Comparison of ENCODE assay signal across 21 cellular contexts in genomic region chr1:77188770-77189169, GRCh38. TPM values are rescaled to one million over a fixed set of nuclear protein-coding genes. Genes with fewer than 3 reads are reported as not detected.
DNase-seq lines count a peak whose midpoint lies in the region; ATAC-seq and TF ChIP-seq lines count a peak whose summit lies in the region.
"Had no signal": no experiment of that assay in that cellular context is flagged by ENCODE, and none has a peak within 500 bp of the region (broad histone marks: within the 10 kb centered on the region; RNA-seq: fewer than 3 reads in every experiment).

No MANE protein-coding gene starts in this region.

- TF ChIP-seq CTCF in OCI-LY7 (conservative IDR thresholded peaks at IDR 0.05; ENCODE audit: low read length) (no peak), endodermal cell (conservative IDR thresholded peaks at IDR 0.05) (no peak), PC-3 (conservative IDR thresholded peaks at IDR 0.05; ENCODE audit: low read depth, low read length) (no peak), dorsolateral prefrontal cortex (IDR thresholded peaks at IDR 0.05 in 54 of 56, conservative IDR thresholded peaks at IDR 0.05 in 2 of 56; ENCODE audit: low read depth in 1 of 56, partially characterized antibody in 56 of 56) (no peak)

- H3K79me2 ChIP-seq in OCI-LY7 (ENCODE audit: insufficient read depth, low read depth, low read length) = no peaks in the 10 kb centered on the region
- no peaks in the 10 kb centered on the region for H3K79me2 ChIP-seq in PC-3 (ENCODE audit: low read length)

- H2AFZ ChIP-seq in OCI-LY7 (ENCODE audit: low read length) = no peak overlapping the region
- H2AFZ ChIP-seq in PC-3 (ENCODE audit: low read length) = no peak overlapping the region

- H3K4me1 ChIP-seq in OCI-LY7 (ENCODE audit: insufficient read depth, low read length, poor library complexity, severe bottlenecking) = no peaks in the 10 kb centered on the region
- no peaks in the 10 kb centered on the region for H3K4me1 ChIP-seq in endodermal cell (ENCODE audit: control insufficient read depth, insufficient read depth, low read length)
- H3K4me1 ChIP-seq in naive thymus-derived CD4-positive, alpha-beta T cell (ENCODE audit: control insufficient read depth in 2 of 2, insufficient read depth in 2 of 2, low read length in 2 of 2) = peaks cover 0 to 3% of the 10 kb centered on the region in 2 donors
- H3K4me1 ChIP-seq in PC-3 (ENCODE audit: insufficient read depth, low read length) = no peaks in the 10 kb centered on the region
- H3K4me1 ChIP-seq: Peyer's patch, SJCRH30 had no signal

- H3F3A ChIP-seq in PC-3 (ENCODE audit: low read length, unreplicated experiment) = no peaks in the 10 kb centered on the region

- H3K36me3 Mint-ChIP-seq in activated naive CD4-positive, alpha-beta T cell treated with anti-CD3 and anti-CD28 coated beads, Interleukin-2, amount 50 U/mL, for 24 hours = peaks cover 31% of the 10 kb centered on the region
- H3K36me3 Mint-ChIP-seq in endodermal cell (ENCODE audit: low read depth) = peaks cover 48% of the 10 kb centered on the region
- peaks cover 4 to 74% (median 30%) of the 10 kb centered on the region in 5 donors for H3K36me3 Mint-ChIP-seq in naive thymus-derived CD4-positive, alpha-beta T cell

- peaks cover 4% of the 10 kb centered on the region; the same call in 1 of the 2 replicates for H3K36me3 ChIP-seq in OCI-LY7 (ENCODE audit: insufficient read depth, low read length)
- H3K36me3 ChIP-seq in endodermal cell (ENCODE audit: control insufficient read depth, insufficient read depth, low read length) = no peaks in the 10 kb centered on the region
- peaks cover 0 to 10% (median 0%) of the 10 kb centered on the region in 3 experiments for H3K36me3 ChIP-seq in naive thymus-derived CD4-positive, alpha-beta T cell (ENCODE audit: control insufficient read depth in 2 of 3, insufficient read depth in 3 of 3, low read length in 3 of 3)
- peaks cover 4% of the 10 kb centered on the region; the same call in 1 of the 2 replicates for H3K36me3 ChIP-seq in PC-3 (ENCODE audit: low read depth, low read length)
- H3K36me3 ChIP-seq: Peyer's patch, SJCRH30 had no signal

- no peak overlapping the region for H3K9ac ChIP-seq in endodermal cell (ENCODE audit: extremely low read depth, low read length, poor library complexity, severe bottlenecking)
- H3K9ac ChIP-seq in PC-3 (ENCODE audit: low read length) = no peak overlapping the region

- H3K9me3 ChIP-seq in OCI-LY7 (ENCODE audit: low read length) (no peaks in the 10 kb centered on the region), endodermal cell (ENCODE audit: control insufficient read depth, low read length) (peaks cover 30% of the 10 kb centered on the region), PC-3 (ENCODE audit: low read length) (no peaks in the 10 kb centered on the region)
- H3K9me3 ChIP-seq in naive thymus-derived CD4-positive, alpha-beta T cell (ENCODE audit: control insufficient read depth in 2 of 3, low read length in 3 of 3) = no peaks in the 10 kb centered on the region
- H3K9me3 ChIP-seq: Peyer's patch, SJCRH30 had no signal

- H4K20me1 ChIP-seq in OCI-LY7 (ENCODE audit: insufficient read depth, low read length) (no peaks in the 10 kb centered on the region), PC-3 (ENCODE audit: low read length) (no peaks in the 10 kb centered on the region)

- no peak overlapping the region for H3K4me3 Mint-ChIP-seq in activated naive CD4-positive, alpha-beta T cell treated with anti-CD3 and anti-CD28 coated beads, Interleukin-2, amount 50 U/mL, for 24 hours
- H3K4me3 Mint-ChIP-seq in endodermal cell = no peak overlapping the region
- H3K4me3 Mint-ChIP-seq in naive thymus-derived CD4-positive, alpha-beta T cell = peak overlapping the region in 6 of 10 donors; percentile 10 to 59 (median 30)

- no peaks in the 10 kb centered on the region for H3K27me3 ChIP-seq in endodermal cell (ENCODE audit: control insufficient read depth, insufficient read depth, low read length, poor library complexity, severe bottlenecking)
- no peaks in the 10 kb centered on the region for H3K27me3 ChIP-seq in naive thymus-derived CD4-positive, alpha-beta T cell (ENCODE audit: control insufficient read depth in 2 of 2, insufficient read depth in 2 of 2, low read length in 2 of 2)
- H3K27me3 ChIP-seq in PC-3 (ENCODE audit: low read length) = no peaks in the 10 kb centered on the region
- H3K27me3 ChIP-seq in dorsolateral prefrontal cortex = no peaks in the 10 kb centered on the region
- H3K27me3 ChIP-seq: Peyer's patch, SJCRH30 had no signal

- H3K27ac ChIP-seq in OCI-LY7 (ENCODE audit: low read depth, low read length, poor library complexity, severe bottlenecking) (no peak overlapping the region), endodermal cell (ENCODE audit: low read depth, low read length) (no peak overlapping the region), PC-3 (ENCODE audit: low read length) (no peak overlapping the region), dorsolateral prefrontal cortex (no peak overlapping the region)
- H3K27ac ChIP-seq in naive thymus-derived CD4-positive, alpha-beta T cell (ENCODE audit: low read depth, low read length) = no peak overlapping the region
- H3K27ac ChIP-seq: Peyer's patch, SJCRH30 had no signal

- H3K4me3 ChIP-seq in OCI-LY7 (ENCODE audit: low read depth, low read length, poor library complexity, severe bottlenecking) = no peak overlapping the region
- peak overlapping the region; percentile 56 for H3K4me3 ChIP-seq in endodermal cell (ENCODE audit: low read length)
- no peak overlapping the region for H3K4me3 ChIP-seq in naive thymus-derived CD4-positive, alpha-beta T cell (ENCODE audit: low read length)
- H3K4me3 ChIP-seq in PC-3 (ENCODE audit: low read length) = no peak overlapping the region
- no peak overlapping the region for H3K4me3 ChIP-seq in dorsolateral prefrontal cortex
- H3K4me3 ChIP-seq: Peyer's patch, SJCRH30 had no signal

- 94 to 98% methylated on average over 2 to 4 of the region's 4 CpGs for WGBS in endodermal cell (ENCODE audit: insufficient coverage in 1 of 2, insufficient read length in 1 of 2), 2 experiments

- peaks cover 35% of the 10 kb centered on the region for H3K4me1 Mint-ChIP-seq in activated naive CD4-positive, alpha-beta T cell treated with anti-CD3 and anti-CD28 coated beads, Interleukin-2, amount 50 U/mL, for 24 hours
- no peaks in the 10 kb centered on the region for H3K4me1 Mint-ChIP-seq in endodermal cell
- peaks cover 1 to 51% (median 35%) of the 10 kb centered on the region in 7 donors for H3K4me1 Mint-ChIP-seq in naive thymus-derived CD4-positive, alpha-beta T cell

- no peak for ATAC-seq in naive thymus-derived CD4-positive, alpha-beta T cell
- ATAC-seq in PC-3 (no peak), HG02678 (IDR thresholded peaks at IDR 0.05; ENCODE audit: unreplicated experiment) (no peak)

- DNase-seq in activated naive CD4-positive, alpha-beta T cell treated with Interleukin-2 at 50 U/mL for 16 hours = no peak
- DNase-seq in OCI-LY7 (ENCODE audit: low spot score) = peak; percentile 12
- no peak for DNase-seq in endodermal cell
- DNase-seq in naive thymus-derived CD4-positive, alpha-beta T cell = no peak
- no peak for DNase-seq in PC-3
- no peak for DNase-seq in dorsolateral prefrontal cortex
- DNase-seq: AML-193, C1 segment of cervical spinal cord, DMS79, H7, MM.1S, NCI-H1105 treated with DMSO at 0.1 percent for 48 hours, NCI-H1694, NCI-H2081, NCI-H2171, NCI-H446, NCI-H526, Peyer's patch, SJCRH30 had no signal

- no TSS peak for BruUV-seq in OCI-LY7 (replicated peaks; lab: Mats Ljungman, UMichigan)
- no TSS peak for BruUV-seq in PC-3 (replicated peaks; lab: Mats Ljungman, UMichigan)

- H3K27me3 Mint-ChIP-seq in activated naive CD4-positive, alpha-beta T cell treated with anti-CD3 and anti-CD28 coated beads, Interleukin-2, amount 50 U/mL, for 24 hours = no peaks in the 10 kb centered on the region
- H3K27me3 Mint-ChIP-seq in endodermal cell (ENCODE audit: insufficient read depth) = no peaks in the 10 kb centered on the region
- no peaks in the 10 kb centered on the region for H3K27me3 Mint-ChIP-seq in naive thymus-derived CD4-positive, alpha-beta T cell

- H3K9me2 ChIP-seq in OCI-LY7 (ENCODE audit: insufficient read depth, low read length) (no peaks in the 10 kb centered on the region), PC-3 (replicated peaks; ENCODE audit: low read length) (no peaks in the 10 kb centered on the region)

- POLR2A ChIA-PET in OCI-LY7 (lab: Charles Lee) (interaction anchor here (0.7 kb wide), 1 partner anchor 16 kb away, joined by 3 read pairs; no protein-coding TSS in a partner anchor), PC-3 (lab: Charles Lee; ENCODE audit: unreplicated experiment) (no interaction called here)
- POLR2A ChIA-PET in naive thymus-derived CD4-positive, alpha-beta T cell (lab: Charles Lee) = no interaction called here

- CTCF ChIA-PET in OCI-LY7 (lab: Charles Lee; ENCODE audit: unreplicated experiment) (no interaction called here), PC-3 (lab: Charles Lee) (no interaction called here)
- CTCF ChIA-PET in naive thymus-derived CD4-positive, alpha-beta T cell (lab: Charles Lee) = no interaction called here

- intact Hi-C loops in OCI-LY7 (cut with micrococcal nuclease; ENCODE audit: unreplicated experiment) (no loop called here), PC-3 (cut with micrococcal nuclease) (no loop called here), dorsolateral prefrontal cortex (cut with DNase I) (no loop called here)
- intact Hi-C loops in naive thymus-derived CD4-positive, alpha-beta T cell (cut with micrococcal nuclease) = no loop called here

- H3K9me3 Mint-ChIP-seq in activated naive CD4-positive, alpha-beta T cell treated with anti-CD3 and anti-CD28 coated beads, Interleukin-2, amount 50 U/mL, for 24 hours = peaks cover 6% of the 10 kb centered on the region
- peaks cover 43% of the 10 kb centered on the region for H3K9me3 Mint-ChIP-seq in endodermal cell
- peaks cover 0 to 12% (median 3%) of the 10 kb centered on the region in 11 donors for H3K9me3 Mint-ChIP-seq in naive thymus-derived CD4-positive, alpha-beta T cell

- H3K4me2 ChIP-seq in OCI-LY7 (ENCODE audit: low read length) (no peak overlapping the region), PC-3 (ENCODE audit: low read length) (no peak overlapping the region)

- H3K27ac Mint-ChIP-seq in activated naive CD4-positive, alpha-beta T cell treated with anti-CD3 and anti-CD28 coated beads, Interleukin-2, amount 50 U/mL, for 24 hours = peak overlapping the region; percentile 17
- no peak overlapping the region for H3K27ac Mint-ChIP-seq in endodermal cell
- peak overlapping the region in 3 of 9 donors; percentile 23 to 59 (median 38) for H3K27ac Mint-ChIP-seq in naive thymus-derived CD4-positive, alpha-beta T cell

RNA-seq across cellular contexts. Expression of gene PIGK, which starts 30.5 kb away (rescaled TPM):
- 8.6 and 13.3 TPM in 2 replicates for total RNA-seq in OCI-LY7 (2014; rRNA removed; shearing (Covaris generic))
- 17.4 and 18.9 TPM in 2 replicates for total RNA-seq in OCI-LY7 (2022)
- 10 to 100 TPM; 19.9 to 26.7 TPM for total RNA-seq in endodermal cell
- polyA plus RNA-seq in endodermal cell (2013, experiment 1 of 2) = 26.4 TPM
- polyA plus RNA-seq in endodermal cell (2013, experiment 2 of 2) = 24.2 TPM
- total RNA-seq in naive thymus-derived CD4-positive, alpha-beta T cell = 10 to 100 TPM; 17.7 to 31.3 (median 20.6) TPM
- polyA plus RNA-seq in naive thymus-derived CD4-positive, alpha-beta T cell = 10 to 100 TPM; 46.3 to 50.4 TPM
- total RNA-seq in PC-3 (2014; rRNA removed) = 24.8 and 40.3 TPM in 2 replicates
- 10 to 100 TPM; 15.2 to 61.9 (median 34.6) TPM for total RNA-seq in dorsolateral prefrontal cortex

Comparison
In these comparisons a context has a peak if more than half of its experiments do, and no peak if none do; other contexts are left out.
1. H3K4me3 Mint-ChIP-seq: peak in naive thymus-derived CD4-positive, alpha-beta T cell (6 of 10); none in activated naive CD4-positive, alpha-beta T cell treated with anti-CD3 and anti-CD28 coated beads, Interleukin-2, amount 50 U/mL, for 24 hours (single experiment) and endodermal cell (single experiment).